Comparison of ENCODE assay signal across 1 cellular context in the genomic region with DNA sequence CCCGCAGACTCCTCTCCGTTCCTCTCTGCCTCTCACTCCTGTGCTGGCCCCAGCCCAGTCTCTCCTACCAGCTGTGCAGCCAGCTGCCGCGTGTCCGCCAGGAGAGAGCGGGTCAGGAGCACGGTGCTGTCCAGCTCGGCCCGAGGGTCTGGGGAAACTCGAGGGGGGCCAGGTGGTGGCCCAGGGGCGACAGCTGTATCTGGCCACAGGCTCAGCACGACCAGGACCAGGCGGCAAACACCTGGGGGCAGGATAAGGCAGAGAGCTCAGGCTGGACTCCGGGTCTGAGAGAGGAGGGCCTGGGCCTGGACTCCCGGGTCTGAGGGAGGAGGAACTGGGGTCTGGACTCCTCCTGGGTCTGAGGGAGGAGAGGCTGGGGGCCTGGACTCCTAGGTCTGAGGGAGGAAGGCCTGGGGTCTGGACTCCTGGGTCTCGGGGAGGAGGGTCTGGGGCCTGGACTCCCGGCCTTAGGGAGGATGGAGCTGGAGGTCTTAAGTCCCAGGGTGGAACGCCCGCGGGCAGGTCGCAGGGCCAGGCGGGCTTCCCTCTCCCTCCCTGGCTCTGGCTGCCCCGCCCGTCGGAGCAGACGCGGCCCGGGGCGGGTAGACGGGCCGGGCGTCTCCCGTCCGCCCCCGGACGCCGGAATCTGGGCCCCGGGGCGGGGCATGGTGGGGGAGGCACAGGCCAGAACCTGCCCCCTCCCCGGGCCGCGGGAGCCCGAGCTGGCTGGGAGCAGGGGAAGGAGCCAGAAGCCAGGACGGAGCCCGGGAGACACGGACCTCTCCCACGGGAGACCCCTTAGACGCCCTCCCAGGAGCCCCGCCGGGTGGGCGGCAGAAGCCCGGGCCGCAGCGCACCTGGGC.
TF ChIP-seq lines count a peak whose summit lies in the region.

No MANE protein-coding gene starts in this region.

TF ChIP-seq in SK-N-SH, 30 proteins besides CTCF, POLR2A, EP300 and RAD21:
- TF ChIP-seq ZBTB33 (IDR thresholded peaks at IDR 0.05; ENCODE audit: borderline replicate concordance, low read depth): no peak
- no peak for TF ChIP-seq MXI1 (IDR thresholded peaks at IDR 0.05; ENCODE audit: low read depth, low read length)
- no peak for TF ChIP-seq FOXM1 (IDR thresholded peaks at IDR 0.05; ENCODE audit: low read depth)
- TF ChIP-seq, protein P1, sequence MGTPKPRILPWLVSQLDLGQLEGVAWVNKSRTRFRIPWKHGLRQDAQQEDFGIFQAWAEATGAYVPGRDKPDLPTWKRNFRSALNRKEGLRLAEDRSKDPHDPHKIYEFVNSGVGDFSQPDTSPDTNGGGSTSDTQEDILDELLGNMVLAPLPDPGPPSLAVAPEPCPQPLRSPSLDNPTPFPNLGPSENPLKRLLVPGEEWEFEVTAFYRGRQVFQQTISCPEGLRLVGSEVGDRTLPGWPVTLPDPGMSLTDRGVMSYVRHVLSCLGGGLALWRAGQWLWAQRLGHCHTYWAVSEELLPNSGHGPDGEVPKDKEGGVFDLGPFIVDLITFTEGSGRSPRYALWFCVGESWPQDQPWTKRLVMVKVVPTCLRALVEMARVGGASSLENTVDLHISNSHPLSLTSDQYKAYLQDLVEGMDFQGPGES (IDR thresholded peaks at IDR 0.05; ENCODE audit: low read depth, low read length): no peak
- TF ChIP-seq MAX (IDR thresholded peaks at IDR 0.05; ENCODE audit: low read depth): no peak
- TF ChIP-seq TAF1 (IDR thresholded peaks at IDR 0.05; ENCODE audit: borderline replicate concordance, low read depth, low read length): no peak
- TF ChIP-seq MEF2A (IDR thresholded peaks at IDR 0.05; ENCODE audit: borderline replicate concordance, low read depth): no peak
